ENCODE assay signal across 17 cellular contexts in the genomic region with DNA sequence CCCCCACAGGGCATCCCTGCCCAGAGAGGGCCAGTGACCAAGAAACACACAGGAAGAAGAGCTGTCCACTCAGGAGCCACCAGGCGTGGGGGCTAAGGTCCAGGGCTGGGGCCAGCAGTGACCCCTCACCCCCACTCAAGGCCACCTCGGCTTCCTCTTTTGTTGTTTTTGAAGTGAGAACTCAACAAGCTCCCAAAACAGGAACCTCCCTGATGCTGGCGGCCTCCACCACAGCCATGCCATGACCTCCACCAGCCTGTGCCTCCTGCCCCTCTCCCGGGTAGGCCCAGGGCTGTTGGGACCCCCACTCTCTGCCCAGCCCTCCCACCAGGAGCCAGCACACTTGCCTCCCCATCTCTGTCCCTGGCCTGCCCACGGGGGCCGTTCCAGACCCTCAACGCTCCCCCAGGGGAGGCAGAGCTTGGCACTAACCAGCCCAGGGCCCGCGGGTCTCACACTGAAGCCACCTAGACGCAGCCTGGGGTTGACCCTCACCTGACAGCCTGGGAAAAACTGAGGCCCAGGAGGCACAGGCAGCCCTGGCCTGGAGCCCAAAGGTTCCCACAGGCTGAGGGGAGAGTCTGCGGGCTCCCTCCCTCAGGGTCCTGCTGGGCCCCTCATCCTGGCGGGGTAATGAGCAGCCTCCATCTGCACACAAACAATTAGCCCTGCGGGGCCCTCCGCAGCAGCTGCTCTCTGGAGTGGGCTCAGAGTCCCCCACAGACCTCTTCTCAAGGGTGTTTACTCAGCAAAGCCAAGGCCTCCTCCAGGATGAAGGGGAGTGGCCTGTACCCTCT. TPM values are rescaled to one million over a fixed set of nuclear protein-coding genes. Genes with fewer than 3 reads are reported as not detected.
DNase-seq lines count a peak whose midpoint lies in the region; ATAC-seq and TF ChIP-seq lines count a peak whose summit lies in the region.
"Had no signal": no experiment of that assay in that cellular context is flagged by ENCODE, and none has a peak within 500 bp of the region (broad histone marks: within the 10 kb centered on the region; RNA-seq: fewer than 3 reads in every experiment).

No MANE protein-coding gene starts in this region.

- H3K27ac Mint-ChIP-seq in Calu3 (ENCODE audit: unreplicated experiment): no peak overlapping the region
- H3K27ac Mint-ChIP-seq: B cell, T-helper 17 cell had no signal

- H3K4me1 ChIP-seq in iPS-15b (ENCODE audit: control insufficient read depth, insufficient read depth, low read length): peaks cover 1% of the 10 kb centered on the region

- no peak overlapping the region for H3K4me3 ChIP-seq in iPS-15b (ENCODE audit: low read depth, low read length)

- DNase-seq in CD1c-positive myeloid dendritic cell (ENCODE audit: extremely low spot score) (peak; percentile 84), MV-4-11 (lab: John Stamatoyannopoulos, UW) (peak; percentile 63), NCI-H524 treated with DMSO at 0.1 percent for 48 hours (lab: John Stamatoyannopoulos, UW) (peak; percentile 80), Calu3 (no peak), NCI-H2196 (lab: John Stamatoyannopoulos, UW; ENCODE audit: unreplicated experiment) (no peak)
- DNase-seq in activated CD4-positive, alpha-beta T cell treated with anti-CD3 and anti-CD28 coated beads for 48 hours: no peak
- DNase-seq: effector CD8-positive, alpha-beta T cell; H7; islet precursor cell; NCI-H1048; stimulated activated CD4-positive, alpha-beta T cell treated with anti-CD3 and anti-CD28 coated beads, Interleukin-4, amount 100 ng/mL, for 1 hour; stimulated activated naive CD4-positive, alpha-beta T cell treated with Interleukin-2 at 50 U/mL for 16 hours; T-helper 17 cell had no signal

- H3K27me3 ChIP-seq in iPS-15b (ENCODE audit: control insufficient read depth, insufficient read depth, low read length): no peaks in the 10 kb centered on the region

- peaks cover 10% of the 10 kb centered on the region for H3K36me3 Mint-ChIP-seq in Calu3 (ENCODE audit: insufficient read depth, unreplicated experiment)

- H3K4me3 Mint-ChIP-seq in Calu3 (ENCODE audit: low read depth, unreplicated experiment): no peak overlapping the region
- H3K4me3 Mint-ChIP-seq: B cell, T-helper 17 cell had no signal

- H3K9ac ChIP-seq in iPS-15b (ENCODE audit: low read depth, low read length): peak overlapping the region; percentile 37

- intact Hi-C loops in Calu3 (cut with micrococcal nuclease; ENCODE audit: unreplicated experiment): no loop called here

- no peaks in the 10 kb centered on the region for H3K9me3 Mint-ChIP-seq in Calu3 (ENCODE audit: low read depth, unreplicated experiment)

- ATAC-seq in GM18873 (IDR thresholded peaks at IDR 0.05; ENCODE audit: low FRiP score, unreplicated experiment): no peak
- ATAC-seq: Panc1, T-helper 17 cell had no signal

- no TSS peak for BruUV-seq in Calu3 (replicated peaks; lab: Mats Ljungman, UMichigan)

- no peaks in the 10 kb centered on the region for H3K9me3 ChIP-seq in iPS-15b (ENCODE audit: control insufficient read depth, insufficient read depth, low read length)

- CTCF ChIA-PET in Calu3 (lab: Charles Lee): no interaction called here

- no peak for TF ChIP-seq CTCF in Calu3 (IDR thresholded peaks at IDR 0.05; ENCODE audit: unreplicated experiment)

- peaks cover 7% of the 10 kb centered on the region for H3K4me1 Mint-ChIP-seq in Calu3 (ENCODE audit: low read depth, unreplicated experiment)

- H3K27me3 Mint-ChIP-seq in Calu3 (ENCODE audit: unreplicated experiment): no peaks in the 10 kb centered on the region
- H3K27me3 Mint-ChIP-seq: B cell, T-helper 17 cell had no signal

- H3K36me3 ChIP-seq in iPS-15b (ENCODE audit: control insufficient read depth, insufficient read depth, low read length): peaks cover 19% of the 10 kb centered on the region

RNA-seq across cellular contexts. Expression of a gene that starts 7.6 kb away (rescaled TPM):
- total RNA-seq in Calu3 (2022): 118 and 120 TPM in 2 replicates

RNA-seq across cellular contexts. Expression of a gene that starts 13.0 kb away (rescaled TPM):
- total RNA-seq in Calu3 (2022): 11.8 and 13.9 TPM in 2 replicates

RNA-seq across cellular contexts. Expression of a gene that starts 35.0 kb away (rescaled TPM):
- total RNA-seq in Calu3 (2022): 72.3 and 73.3 TPM in 2 replicates

Comparison
In these comparisons a context has a peak if more than half of its experiments do, and no peak if none do; other contexts are left out.
1. DNase-seq: peak in CD1c-positive myeloid dendritic cell (single experiment), MV-4-11 (single experiment) and NCI-H524 treated with DMSO at 0.1 percent for 48 hours (single experiment); none in activated CD4-positive, alpha-beta T cell treated with anti-CD3 and anti-CD28 coated beads for 48 hours (single experiment), Calu3 (single experiment) and NCI-H2196 (single experiment).